30 cellular contexts compared by ENCODE assay signal in the genomic region with DNA sequence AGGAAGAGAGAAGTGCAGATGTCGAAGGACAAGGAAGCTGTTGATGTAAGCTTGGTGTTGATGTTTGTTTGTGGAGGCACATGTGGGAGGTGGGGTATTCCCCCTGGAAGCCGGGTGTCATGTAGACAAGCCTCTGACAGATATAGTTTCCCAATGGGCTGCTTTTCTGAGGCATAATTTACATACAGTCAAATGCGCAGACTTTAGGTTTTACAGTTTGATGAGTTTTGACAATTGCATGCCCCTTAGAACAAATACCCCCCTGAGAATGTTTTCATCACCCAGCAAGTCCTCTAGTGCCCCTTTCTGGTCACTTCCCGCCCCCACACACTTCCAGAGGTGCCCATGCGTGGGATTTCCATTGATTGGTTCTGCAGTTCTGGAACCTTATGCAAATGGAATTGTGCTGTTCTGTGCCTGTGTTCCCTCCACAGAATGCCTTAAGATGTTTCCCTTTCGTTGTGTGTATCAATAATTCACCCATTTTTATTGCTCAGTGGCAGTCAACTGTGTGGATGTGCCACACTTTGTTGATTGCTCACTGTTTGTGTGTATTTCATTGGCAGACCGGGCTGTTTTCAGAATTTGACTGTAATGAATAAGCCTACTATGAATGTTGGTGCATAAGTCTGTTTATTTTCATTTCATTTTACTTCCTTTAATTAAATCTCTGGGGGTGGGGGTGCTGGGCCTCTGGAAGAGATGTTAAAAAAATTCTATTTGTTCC. TPM values are rescaled to one million over a fixed set of nuclear protein-coding genes. Genes with fewer than 3 reads are reported as not detected.
DNase-seq lines count a peak whose midpoint lies in the region; ATAC-seq and TF ChIP-seq lines count a peak whose summit lies in the region.
"Had no signal": no experiment of that assay in that cellular context is flagged by ENCODE, and none has a peak within 500 bp of the region (broad histone marks: within the 10 kb centered on the region; RNA-seq: fewer than 3 reads in every experiment).

No MANE protein-coding gene starts in this region.

- H2AK9ac ChIP-seq in IMR-90 (replicated peaks; ENCODE audit: low read depth, low read length, poor library complexity), result no peak overlapping the region

- intact Hi-C loops in IMR-90 (cut with micrococcal nuclease), result no loop called here

- no peaks in the 10 kb centered on the region for H3K27me3 ChIP-seq in IMR-90 (ENCODE audit: control insufficient read depth, insufficient read depth, low read length)
- H3K27me3 ChIP-seq: esophagus squamous epithelium, gastrocnemius medialis, SJSA1, upper lobe of right lung had no signal

- H3K36me3 ChIP-seq in IMR-90 (ENCODE audit: control insufficient read depth, insufficient read depth, low read length), result peaks cover 23% of the 10 kb centered on the region
- H3K36me3 ChIP-seq: gastrocnemius medialis, HAP-1, lower lobe of right lung had no signal

- ATAC-seq in GM19463 (IDR thresholded peaks at IDR 0.05; ENCODE audit: unreplicated experiment) (peak; percentile 56), IMR-90 (ENCODE audit: low read depth) (peak; percentile 24), T-cell (replicated peaks in 1 of 4) (no peak), GM19467 (IDR thresholded peaks at IDR 0.05; ENCODE audit: unreplicated experiment) (no peak)
- ATAC-seq: effector memory CD8-positive, alpha-beta T cell; gastrocnemius medialis; lower lobe of right lung; upper lobe of right lung had no signal

- no peak overlapping the region for H2BK20ac ChIP-seq in IMR-90 (ENCODE audit: low read depth, low read length)

- peaks cover 20% of the 10 kb centered on the region for H3K4me1 Mint-ChIP-seq in progenitor cell of endocrine pancreas (ENCODE audit: low read depth)
- H3K4me1 Mint-ChIP-seq in T-cell, result no peaks in the 10 kb centered on the region
- H3K4me1 Mint-ChIP-seq: CD4-positive, CD25-positive, alpha-beta regulatory T cell had no signal

- no TSS peak for BruUV-seq in IMR-90 (replicated peaks; lab: Mats Ljungman, UMichigan)

- H3K14ac ChIP-seq in IMR-90 (replicated peaks; ENCODE audit: low read depth, low read length), result 0 out of 2 replicates have a peak overlapping the region, but pooled peaks have one; percentile 40

- H3K9me3 ChIP-seq in IMR-90 (ENCODE audit: control insufficient read depth, insufficient read depth, low read length), result peaks cover 3% of the 10 kb centered on the region; the same call in 1 of the 2 replicates
- H3K9me3 ChIP-seq: gastrocnemius medialis, SJSA1, upper lobe of right lung had no signal

- 100% methylated on average over 1 of the region's 7 CpGs; no CpG with 5 or more reads in 1 of the 2 experiments for WGBS in IMR-90 (ENCODE audit: extremely low coverage in 2 of 2, insufficient read length in 1 of 2), 2 experiments

- dilution Hi-C loops in IMR-90 (cut with HindIII; ENCODE audit: low sequenced_read_pairs, unreplicated experiment), result no loop called here

- peak overlapping the region in 1 of 2 experiments; percentile 39; a peak in 1 of 4 replicates for H4K8ac ChIP-seq in IMR-90 (ENCODE audit: low read depth in 2 of 2, low read length in 2 of 2)

- H3K27me3 Mint-ChIP-seq in progenitor cell of endocrine pancreas, result no peaks in the 10 kb centered on the region
- peaks cover 0 to 18% of the 10 kb centered on the region in 2 donors for H3K27me3 Mint-ChIP-seq in T-cell

- H4K20me1 ChIP-seq in IMR-90 (ENCODE audit: insufficient read depth, low read length), result peaks cover 65% of the 10 kb centered on the region

- peaks cover 37 to 82% of the 10 kb centered on the region in 2 experiments for H3K79me1 ChIP-seq in IMR-90 (ENCODE audit: low read depth in 1 of 2, low read length in 2 of 2)

- H2BK15ac ChIP-seq in IMR-90 (ENCODE audit: low read depth, low read length), result no peak overlapping the region

- peaks cover 5% of the 10 kb centered on the region for H3K9me3 Mint-ChIP-seq in progenitor cell of endocrine pancreas (ENCODE audit: low read depth)
- peaks cover 3 to 16% (median 12%) of the 10 kb centered on the region in 3 donors for H3K9me3 Mint-ChIP-seq in T-cell
- H3K9me3 Mint-ChIP-seq: effector memory CD8-positive, alpha-beta T cell had no signal

- H3K9me1 ChIP-seq in IMR-90 (ENCODE audit: insufficient read depth, low read length), result peaks cover 32% of the 10 kb centered on the region

- peak overlapping the region; percentile 63 for H3K4ac ChIP-seq in IMR-90 (ENCODE audit: low read depth, low read length)

- peaks cover 22% of the 10 kb centered on the region for H3K4me1 ChIP-seq in IMR-90 (ENCODE audit: control insufficient read depth, insufficient read depth, low read length)
- H3K4me1 ChIP-seq: esophagus squamous epithelium, gastrocnemius medialis, HAP-1, lower lobe of right lung, upper lobe of right lung had no signal

- H3K4me3 Mint-ChIP-seq in progenitor cell of endocrine pancreas (ENCODE audit: low read depth) (no peak overlapping the region), T-cell (no peak overlapping the region)
- H3K4me3 Mint-ChIP-seq: CD4-positive, CD25-positive, alpha-beta regulatory T cell; effector memory CD8-positive, alpha-beta T cell; T-helper 1 cell treated with Interleukin-12 subunit alpha and Interleukin-12 subunit beta and Interleukin-4 antibody, amounts not matched to agents 30 μg/mL and 1 μg/mL, for 36 hours had no signal

- no peak overlapping the region for H3K4me3 ChIP-seq in IMR-90 (ENCODE audit: insufficient read depth, low read depth, low read length)
- H3K4me3 ChIP-seq: coronary artery, esophagus squamous epithelium, gastrocnemius medialis, HAP-1, lower lobe of right lung, SJSA1, upper lobe of right lung had no signal

- TF ChIP-seq CTCF in IMR-90 (conservative IDR thresholded peaks at IDR 0.05; ENCODE audit: low read depth, low read length), result 0 out of 2 replicates have a peak, but pooled peaks have one; percentile 2
- TF ChIP-seq CTCF in progenitor cell of endocrine pancreas (IDR thresholded peaks at IDR 0.05; ENCODE audit: unreplicated experiment), result no peak

- H2AFZ ChIP-seq in IMR-90 (replicated peaks; ENCODE audit: low read length, poor library complexity), result no peak overlapping the region

- peak overlapping the region; percentile 44; the same call in 1 of the 2 replicates for H2AK5ac ChIP-seq in IMR-90 (ENCODE audit: low read depth, low read length)

- TF ChIP-seq POLR2A in IMR-90 (IDR thresholded peaks at IDR 0.05; ENCODE audit: low read depth, low read length), result no peak

- H3K27ac Mint-ChIP-seq in progenitor cell of endocrine pancreas (peak overlapping the region; percentile 73), T-cell (no peak overlapping the region)
- H3K27ac Mint-ChIP-seq: CD4-positive, CD25-positive, alpha-beta regulatory T cell; effector memory CD8-positive, alpha-beta T cell; T-helper 1 cell treated with Interleukin-12 subunit alpha and Interleukin-12 subunit beta and Interleukin-4 antibody, amounts not matched to agents 30 μg/mL and 1 μg/mL, for 36 hours had no signal

- DNase-seq in IMR-90 (peak; percentile 26), germinal center (ENCODE audit: low spot score) (peak; percentile 51), progenitor cell of endocrine pancreas (ENCODE audit: low spot score, unreplicated experiment) (no peak), T-cell (no peak), middle frontal gyrus (ENCODE audit: extremely low spot score, low spot score) (no peak), GF-D8 (lab: John Stamatoyannopoulos, UW) (no peak)
- DNase-seq: activated CD4-positive, alpha-beta T cell treated with anti-CD3 and anti-CD28 coated beads for 48 hours; activated naive CD4-positive, alpha-beta T cell treated with anti-CD3 and anti-CD28 coated beads, Interleukin-2, amount 50 U/mL, for 16 hours; activated T-cell treated with anti-CD3 and anti-CD28 coated beads, Interleukin-2, amount 50 U/mL, for 48 hours; CD4-positive, CD25-positive, alpha-beta regulatory T cell; effector memory CD8-positive, alpha-beta T cell; esophagus squamous epithelium; gastrocnemius medialis; hypothalamus; KBM-7; lower lobe of right lung; NCI-H146; NCI-H2171; NCI-H524 treated with DMSO at 0.1 percent for 48 hours; nucleus accumbens; small intestine; stimulated activated CD4-positive, alpha-beta T cell treated with anti-CD3 and anti-CD28 coated beads, Interleukin-2, amount 100 ng/mL, for 24 hours; upper lobe of right lung had no signal

- H2BK5ac ChIP-seq in IMR-90 (ENCODE audit: low read depth, low read length, poor library complexity, severe bottlenecking), result no peak overlapping the region

- no peak overlapping the region for H4K5ac ChIP-seq in IMR-90 (ENCODE audit: low read depth, low read length)

- H3K23ac ChIP-seq in IMR-90 (ENCODE audit: low read depth, low read length), result peak overlapping the region; percentile 2; the same call in 1 of the 2 replicates

- H3K56ac ChIP-seq in IMR-90 (ENCODE audit: extremely low read depth, insufficient read depth, low read length), result no peak overlapping the region

- H3K4me2 ChIP-seq in IMR-90 (ENCODE audit: low read depth, low read length), result peak overlapping the region; percentile 10; the same call in 1 of the 2 replicates

- in situ Hi-C loops in IMR-90 (cut with MboI; ENCODE audit: low sequenced_read_pairs), result no loop called here

- no peak for TF ChIP-seq RAD21 in IMR-90 (IDR thresholded peaks at IDR 0.05; ENCODE audit: low read length)

- no peak overlapping the region for H3K27ac ChIP-seq in IMR-90 (ENCODE audit: insufficient read depth, low read length)
- H3K27ac ChIP-seq: coronary artery, esophagus squamous epithelium, gastrocnemius medialis, lower lobe of right lung, SJSA1, upper lobe of right lung had no signal

- H3K9ac ChIP-seq in IMR-90 (ENCODE audit: low read depth, low read length), result no peak overlapping the region

- peak overlapping the region; percentile 31; the same call in 1 of the 2 replicates for H4K91ac ChIP-seq in IMR-90 (ENCODE audit: insufficient read depth, low read depth, low read length)

- H3K36me3 Mint-ChIP-seq in progenitor cell of endocrine pancreas (ENCODE audit: insufficient read depth), result peaks cover 9% of the 10 kb centered on the region
- H3K36me3 Mint-ChIP-seq in T-cell, result peaks cover 4% of the 10 kb centered on the region

- peak overlapping the region; percentile 6; the same call in 1 of the 2 replicates for H3K18ac ChIP-seq in IMR-90 (ENCODE audit: low read depth, low read length)

- H2BK120ac ChIP-seq in IMR-90 (ENCODE audit: low read depth, low read length), result no peak overlapping the region; the same call in 1 of the 2 replicates

- POLR2A ChIA-PET in IMR-90 (lab: Charles Lee; ENCODE audit: unreplicated experiment), result no interaction called here
- POLR2A ChIA-PET in T-cell (lab: Charles Lee), result no interaction called here

- CTCF ChIA-PET in IMR-90 (lab: Yijun Ruan, JAX) (no interaction called here), T-cell (lab: Charles Lee) (no interaction called here)

RNA-seq across cellular contexts. Expression of gene EVC, which starts 8.5 kb away (rescaled TPM):
- total RNA-seq in IMR-90 (2012; rRNA removed) (15.3 and 16.8 TPM in 2 replicates), progenitor cell of endocrine pancreas (30.2 and 33.3 TPM in 2 replicates), T-cell (1 to 10 TPM in 4 of 5 donors, under 1 TPM in 1; 0.40 to 3.6 (median 1.6) TPM)
- 18.8 and 18.9 TPM in 2 replicates for polyA plus RNA-seq in IMR-90 (2012; rRNA removed)
- polyA plus RNA-seq in IMR-90 (2012; cell fraction: cytosol; rRNA removed), result 9.8 and 15.9 TPM in 2 replicates
- 29.5 and 41.2 TPM in 2 replicates for polyA plus RNA-seq in IMR-90 (2012; cell fraction: nucleus; rRNA removed; ENCODE audit: low replicate concordance)
- total RNA-seq: HT-29 had no signal

RNA-seq across cellular contexts. Expression of gene EVC2, which starts 11.1 kb away (rescaled TPM):
- 5.8 and 5.9 TPM in 2 replicates for total RNA-seq in IMR-90 (2012; rRNA removed)
- 2.4 and 2.7 TPM in 2 replicates for polyA plus RNA-seq in IMR-90 (2012; rRNA removed)
- polyA plus RNA-seq in IMR-90 (2012; cell fraction: cytosol; rRNA removed), result 1.5 and 1.9 TPM in 2 replicates
- polyA plus RNA-seq in IMR-90 (2012; cell fraction: nucleus; rRNA removed; ENCODE audit: low replicate concordance), result 6.1 and 7.2 TPM in 2 replicates
- 14.1 and 14.4 TPM in 2 replicates for total RNA-seq in progenitor cell of endocrine pancreas
- total RNA-seq in T-cell, result 1 to 10 TPM; 1.1 to 2.9 (median 1.8) TPM
- total RNA-seq: HT-29 had no signal

Comparison
In these comparisons a context has a peak if more than half of its experiments do, and no peak if none do; other contexts are left out.
1. ATAC-seq: peak in GM19463 (single experiment) and IMR-90 (single experiment); none in T-cell (0 of 4) and GM19467 (single experiment).
2. DNase-seq: peak in IMR-90 (single experiment) and germinal center (single experiment); none in progenitor cell of endocrine pancreas (single experiment), T-cell (0 of 34), middle frontal gyrus (single experiment) and GF-D8 (single experiment).